Comparison of ENCODE assay signal across 22 cellular contexts in genomic region chr2:236109061-236109460, GRCh38. TPM values are rescaled to one million over a fixed set of nuclear protein-coding genes. Genes with fewer than 3 reads are reported as not detected.
"Had no signal": no experiment of that assay in that cellular context is flagged by ENCODE, and none has a peak within 500 bp of the region (broad histone marks: within the 10 kb centered on the region; RNA-seq: fewer than 3 reads in every experiment).

No MANE protein-coding gene starts in this region.

- H3K4me3 Mint-ChIP-seq: activated CD8-positive, alpha-beta T cell treated with anti-CD3 and anti-CD28 coated beads, Interleukin-2, amount 10 ng/mL, durations not matched to agents 7 days and 5 days; activated naive CD8-positive, alpha-beta T cell treated with anti-CD3 and anti-CD28 coated beads, Interleukin-2, amount 50 U/mL, for 24 hours; T-helper 17 cell had no signal

- DNase-seq: activated CD4-positive, alpha-beta T cell treated with anti-CD3 and anti-CD28 coated beads, Interleukin-2, amount 50 U/mL, for 4 hours; activated CD4-positive, CD25-positive, alpha-beta regulatory T cell; activated CD8-positive, alpha-beta memory T cell treated with anti-CD3 and anti-CD28 coated beads, Interleukin-2, amount 50 U/mL, for 48 hours; activated CD8-positive, alpha-beta T cell treated with anti-CD3 and anti-CD28 coated beads, Interleukin-2, amount 10 ng/mL, durations not matched to agents 7 days and 5 days; activated naive CD4-positive, alpha-beta T cell treated with Interleukin-2 at 50 U/mL for 16 hours; activated naive CD8-positive, alpha-beta T cell treated with anti-CD3 and anti-CD28 coated beads, Interleukin-2, amount 50 U/mL, for 24 hours; activated T-cell treated with anti-CD3 and anti-CD28 coated beads, Interleukin-2, amount 50 U/mL, for 1 hour; amniotic stem cell; Karpas-422; MM.1S; NCI-H1105; NCI-H1436; NCI-H1694 treated with DMSO at 0.1 percent for 48 hours; NCI-H2029 treated with DMSO at 0.1 percent for 48 hours; NCI-H446; NCI-H524; PC-3; SHP77; T-helper 17 cell; T-helper 9 cell had no signal

- H3K4me1 Mint-ChIP-seq: T-helper 17 cell had no signal

- H3K4me3 ChIP-seq: K562 had no signal

- H3K36me3 Mint-ChIP-seq: activated naive CD4-positive, alpha-beta T cell treated with anti-CD3 and anti-CD28 coated beads, Interleukin-2, amount 50 U/mL, for 72 hours had no signal

- H3K9me3 Mint-ChIP-seq: activated naive CD4-positive, alpha-beta T cell treated with anti-CD3 and anti-CD28 coated beads, Interleukin-2, amount 50 U/mL, for 72 hours; activated naive CD8-positive, alpha-beta T cell treated with anti-CD3 and anti-CD28 coated beads, Interleukin-2, amount 50 U/mL, for 24 hours had no signal

- H3K27ac Mint-ChIP-seq: activated CD8-positive, alpha-beta T cell treated with anti-CD3 and anti-CD28 coated beads, Interleukin-2, amount 10 ng/mL, durations not matched to agents 7 days and 5 days; activated naive CD4-positive, alpha-beta T cell treated with anti-CD3 and anti-CD28 coated beads, Interleukin-2, amount 50 U/mL, for 72 hours; activated naive CD8-positive, alpha-beta T cell treated with anti-CD3 and anti-CD28 coated beads, Interleukin-2, amount 50 U/mL, for 24 hours; T-helper 17 cell had no signal

- ATAC-seq: activated CD8-positive, alpha-beta T cell treated with anti-CD3 and anti-CD28 coated beads, Interleukin-2, amount 10 ng/mL, durations not matched to agents 7 days and 5 days; activated naive CD4-positive, alpha-beta T cell treated with anti-CD3 and anti-CD28 coated beads, Interleukin-2, amount 50 U/mL, for 72 hours; activated naive CD8-positive, alpha-beta T cell treated with anti-CD3 and anti-CD28 coated beads, Interleukin-2, amount 50 U/mL, for 24 hours; K562; PC-3; T-helper 17 cell had no signal

RNA-seq across cellular contexts. Expression of gene GBX2, which starts 59.1 kb away (rescaled TPM):
- total RNA-seq: activated CD8-positive, alpha-beta T cell treated with anti-CD3 and anti-CD28 coated beads, Interleukin-2, amount 10 ng/mL, durations not matched to agents 7 days and 5 days; activated naive CD4-positive, alpha-beta T cell treated with anti-CD3 and anti-CD28 coated beads, Interleukin-2, amount 50 U/mL, for 72 hours; T-helper 17 cell had no signal
